In genomic region chr5:157473383-157474370, GRCh38 we compare ENCODE assay signal across 11 cellular contexts. TPM values are rescaled to one million over a fixed set of nuclear protein-coding genes. Genes with fewer than 3 reads are reported as not detected.
A peak's percentile ranks its signal among the peaks of the same experiment; 100 is the strongest.
DNase-seq lines count a peak whose midpoint lies in the region; ATAC-seq and TF ChIP-seq lines count a peak whose summit lies in the region.
"Had no signal": no experiment of that assay in that cellular context is flagged by ENCODE, and none has a peak within 500 bp of the region (broad histone marks: within the 10 kb centered on the region; RNA-seq: fewer than 3 reads in every experiment).

No MANE protein-coding gene starts in this region.

- ATAC-seq in left lung: peak; percentile 51

- H3K9me3 ChIP-seq in left lung: no peaks in the 10 kb centered on the region
- H3K9me3 ChIP-seq: tibial nerve had no signal

- H3K36me3 ChIP-seq in left lung: no peaks in the 10 kb centered on the region

- DNase-seq in AG10803 (ENCODE audit: low read depth) (peak; percentile 60), HCEC 1CT (peak; percentile 21), astrocyte of the hippocampus (ENCODE audit: low read depth, low spot score) (peak; percentile 63), left lung (no peak), NCI-H1930 (lab: John Stamatoyannopoulos, UW) (no peak), NCI-H226 (no peak), NCI-H82 treated with DMSO at 0.1 percent for 48 hours (lab: John Stamatoyannopoulos, UW; ENCODE audit: unreplicated experiment) (no peak), cerebellum (ENCODE audit: low spot score) (no peak)
- DNase-seq: activated CD8-positive, alpha-beta memory T cell treated with anti-CD3 and anti-CD28 coated beads for 24 hours; stimulated activated CD4-positive, alpha-beta T cell treated with anti-CD3 and anti-CD28 coated beads, Interleukin-1b, Interleukin-23, amount 100 ng/mL, for 48 hours had no signal

- H3K4me3 ChIP-seq in AG10803 (ENCODE audit: low read length) (no peak overlapping the region), left lung (no peak overlapping the region)
- H3K4me3 ChIP-seq: tibial nerve had no signal

- no peaks in the 10 kb centered on the region for H3K27me3 ChIP-seq in left lung
- H3K27me3 ChIP-seq: tibial nerve had no signal

- intact Hi-C loops in left lung (cut with DNase I): no loop called here

- TF ChIP-seq CTCF in AG10803 (conservative IDR thresholded peaks at IDR 0.05; ENCODE audit: low read length) (peak; percentile 34), left lung (IDR thresholded peaks at IDR 0.05) (no peak)

- H3K27ac ChIP-seq in left lung: no peak overlapping the region
- H3K27ac ChIP-seq: tibial nerve had no signal

- peaks cover 0 to 10% of the 10 kb centered on the region in 2 donors for H3K4me1 ChIP-seq in left lung

RNA-seq across cellular contexts. Expression of gene NIPAL4, which starts 13.7 kb away (rescaled TPM):
- total RNA-seq in left lung (under 1 TPM; 0.06 to 0.39 TPM), cerebellum (not detected)

Comparison
In these comparisons a context has a peak if more than half of its experiments do, and no peak if none do; other contexts are left out.
1. DNase-seq: peak in AG10803 (single experiment), HCEC 1CT (single experiment) and astrocyte of the hippocampus (single experiment); none in left lung (0 of 2), NCI-H1930 (0 of 2), NCI-H226 (single experiment), NCI-H82 treated with DMSO at 0.1 percent for 48 hours (single experiment) and cerebellum (single experiment).